In the genomic region with DNA sequence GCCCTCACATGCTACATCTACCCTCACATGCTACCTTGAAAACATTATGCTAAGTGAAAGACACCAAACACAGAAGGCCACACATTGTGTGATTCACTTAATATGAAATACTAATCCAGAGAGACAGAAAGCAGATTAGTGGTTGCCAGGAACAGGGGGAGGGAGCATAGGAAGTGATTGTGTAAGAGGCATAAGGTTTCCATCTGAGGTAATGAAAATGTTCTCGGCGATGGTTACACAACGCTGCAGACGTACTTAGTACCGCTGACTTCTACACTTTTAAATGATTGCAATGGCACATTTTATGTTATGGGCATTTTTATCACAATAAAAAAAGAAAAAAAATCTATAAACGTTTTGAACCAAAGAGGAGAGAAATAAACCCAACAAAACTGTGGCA, we compare ENCODE assay signal across 13 cellular contexts.
A peak's percentile ranks its signal among the peaks of the same experiment; 100 is the strongest.
DNase-seq lines count a peak whose midpoint lies in the region; ATAC-seq and TF ChIP-seq lines count a peak whose summit lies in the region.
"Had no signal": no experiment of that assay in that cellular context is flagged by ENCODE, and none has a peak within 500 bp of the region (broad histone marks: within the 10 kb centered on the region; RNA-seq: fewer than 3 reads in every experiment).

No MANE protein-coding gene starts in this region.

- H3K9me3 ChIP-seq in psoas muscle, result no peaks in the 10 kb centered on the region
- H3K9me3 ChIP-seq: BE2C, thyroid gland had no signal

- H3K4me1 ChIP-seq in psoas muscle, result no peaks in the 10 kb centered on the region
- H3K4me1 ChIP-seq: BE2C, thyroid gland had no signal

- peak overlapping the region; percentile 43 for H3K27ac ChIP-seq in psoas muscle
- H3K27ac ChIP-seq: HL-60, thyroid gland had no signal

- TF ChIP-seq CTCF in fibroblast of villous mesenchyme (IDR thresholded peaks at IDR 0.05; ENCODE audit: insufficient read depth, low read depth, low read length) (no peak), psoas muscle (IDR thresholded peaks at IDR 0.05) (no peak)

- WGBS in psoas muscle, 3 donors, result 20 to 29% (median 23%) methylated on average over 6 of the region's 6 CpGs

- peak; percentile 53 for DNase-seq in D341Med (ENCODE audit: low spot score)
- DNase-seq in NCI-H82 treated with DMSO at 0.1 percent for 48 hours (lab: John Stamatoyannopoulos, UW; ENCODE audit: unreplicated experiment), result peak; percentile 44
- peak; percentile 69 for DNase-seq in fibroblast of villous mesenchyme (ENCODE audit: low read depth)
- peak in 1 of 2 donors; percentile 21 for DNase-seq in psoas muscle
- no peak for DNase-seq in stimulated activated CD4-positive, alpha-beta T cell treated with anti-CD3 and anti-CD28 coated beads, Interleukin-4, amount 100 ng/mL, for 4 hours
- no peak for DNase-seq in foreskin melanocyte
- no peak for DNase-seq in activated gamma-delta T cell treated with Interleukin-2 at 50 U/mL for 16 hours
- DNase-seq: activated effector memory CD4-positive, alpha-beta T cell treated with Interleukin-2 at 50 U/mL for 16 hours; BE2C; NCI-H774 had no signal

- intact Hi-C loops in psoas muscle (cut with DNase I), result no loop called here

- H3K36me3 ChIP-seq in psoas muscle (ENCODE audit: insufficient read depth in 1 of 2, low read depth in 1 of 2), result no peaks in the 10 kb centered on the region
- H3K36me3 ChIP-seq: BE2C, thyroid gland had no signal

- ATAC-seq in psoas muscle (peak; percentile 90 to 96 (median 94)), HG03521 (IDR thresholded peaks at IDR 0.05; ENCODE audit: unreplicated experiment) (no peak)

- no peaks in the 10 kb centered on the region for H3K27me3 ChIP-seq in psoas muscle (ENCODE audit: insufficient read depth in 3 of 3, low read length in 2 of 3)
- H3K27me3 ChIP-seq: BE2C, thyroid gland had no signal

- H3K4me3 ChIP-seq in fibroblast of villous mesenchyme (ENCODE audit: low read depth, low read length) (no peak overlapping the region), psoas muscle (no peak overlapping the region)
- H3K4me3 ChIP-seq: thyroid gland had no signal

Comparison
In these comparisons a context has a peak if more than half of its experiments do, and no peak if none do; other contexts are left out.
1. DNase-seq: peak in D341Med (single experiment), NCI-H82 treated with DMSO at 0.1 percent for 48 hours (single experiment) and fibroblast of villous mesenchyme (single experiment); none in stimulated activated CD4-positive, alpha-beta T cell treated with anti-CD3 and anti-CD28 coated beads, Interleukin-4, amount 100 ng/mL, for 4 hours (0 of 2), foreskin melanocyte (single experiment) and activated gamma-delta T cell treated with Interleukin-2 at 50 U/mL for 16 hours (single experiment).